15 cellular contexts compared by ENCODE assay signal in genomic region chr9:127162567-127163365, GRCh38. TPM values are rescaled to one million over a fixed set of nuclear protein-coding genes. Genes with fewer than 3 reads are reported as not detected.
A peak's percentile ranks its signal among the peaks of the same experiment; 100 is the strongest.
DNase-seq lines count a peak whose midpoint lies in the region; ATAC-seq, FAIRE-seq and TF ChIP-seq lines count a peak whose summit lies in the region.
"Had no signal": no experiment of that assay in that cellular context is flagged by ENCODE, and none has a peak within 500 bp of the region (broad histone marks: within the 10 kb centered on the region; RNA-seq: fewer than 3 reads in every experiment).

No MANE protein-coding gene starts in this region.

- WGBS in prostate gland: 92% methylated on average over 7 of the region's 7 CpGs

- no peak overlapping the region for H3K4me3 Mint-ChIP-seq in activated T-cell treated with anti-CD3 and anti-CD28 coated beads, Interleukin-2, amount 50 U/mL, for 24 hours
- H3K4me3 Mint-ChIP-seq in T-helper 17 cell: no peak overlapping the region
- H3K4me3 Mint-ChIP-seq: activated CD4-positive, alpha-beta T cell treated with anti-CD3 and anti-CD28 coated beads for 36 hours had no signal

- H3K4me3 ChIP-seq in kidney (ENCODE audit: low read length in 2 of 2) (no peak overlapping the region), prostate gland (no peak overlapping the region)
- H3K4me3 ChIP-seq: esophagus squamous epithelium, tibial artery had no signal

- H3K27ac ChIP-seq in kidney (ENCODE audit: low read depth in 2 of 2, low read length in 2 of 2) (no peak overlapping the region), substantia nigra (ENCODE audit: low read depth, low read length, poor library complexity, severe bottlenecking) (peak overlapping the region; percentile 41), prostate gland (no peak overlapping the region)
- H3K27ac ChIP-seq: tibial artery had no signal

- H3K27ac Mint-ChIP-seq in activated T-cell treated with anti-CD3 and anti-CD28 coated beads, Interleukin-2, amount 50 U/mL, for 24 hours: no peak overlapping the region
- peak overlapping the region; percentile 62 for H3K27ac Mint-ChIP-seq in T-helper 17 cell
- H3K27ac Mint-ChIP-seq: activated CD4-positive, alpha-beta T cell treated with anti-CD3 and anti-CD28 coated beads for 36 hours had no signal

- FAIRE-seq in kidney (lab: Jason Lieb, UNC): no peak

- DNase-seq in activated T-cell treated with anti-CD3 and anti-CD28 coated beads, Interleukin-2, amount 50 U/mL, for 48 hours: peak; percentile 7 to 13
- DNase-seq in activated T-cell treated with anti-CD3 and anti-CD28 coated beads, Interleukin-2, amount 50 U/mL, for 24 hours: no peak
- no peak for DNase-seq in T-helper 17 cell
- DNase-seq in kidney: peak; percentile 29
- DNase-seq in substantia nigra (lab: John Stamatoyannopoulos, UW): peak in 11 of 49 donors; percentile 26 to 51 (median 34)
- DNase-seq in erythroblast (lab: John Stamatoyannopoulos, UW): no peak
- no peak for DNase-seq in prostate gland (ENCODE audit: low spot score)
- DNase-seq: activated naive CD4-positive, alpha-beta T cell; central memory CD4-positive, alpha-beta T cell; esophagus squamous epithelium; H7; NCI-H146 had no signal

- H3K4me1 Mint-ChIP-seq in activated T-cell treated with anti-CD3 and anti-CD28 coated beads, Interleukin-2, amount 50 U/mL, for 24 hours (ENCODE audit: low read depth): peaks cover 27% of the 10 kb centered on the region
- H3K4me1 Mint-ChIP-seq in T-helper 17 cell: peaks cover 16% of the 10 kb centered on the region

- no peaks in the 10 kb centered on the region for H3K27me3 Mint-ChIP-seq in activated T-cell treated with anti-CD3 and anti-CD28 coated beads, Interleukin-2, amount 50 U/mL, for 24 hours
- H3K27me3 Mint-ChIP-seq in T-helper 17 cell: no peaks in the 10 kb centered on the region

- H3K36me3 Mint-ChIP-seq in activated T-cell treated with anti-CD3 and anti-CD28 coated beads, Interleukin-2, amount 50 U/mL, for 24 hours (ENCODE audit: low read depth): no peaks in the 10 kb centered on the region
- H3K36me3 Mint-ChIP-seq in T-helper 17 cell (ENCODE audit: low read depth): no peaks in the 10 kb centered on the region

- H3K27me3 ChIP-seq in prostate gland (replicated peaks; ENCODE audit: insufficient read depth): no peaks in the 10 kb centered on the region
- H3K27me3 ChIP-seq: esophagus squamous epithelium, tibial artery had no signal

- intact Hi-C loops in kidney (cut with DNase I) (no loop called here), prostate gland (cut with DNase I) (no loop called here)

- H3K4me1 ChIP-seq in kidney (ENCODE audit: control insufficient read depth in 1 of 2, insufficient read depth in 1 of 2, low read depth in 1 of 2, low read length in 2 of 2) (peaks cover 6 to 13% of the 10 kb centered on the region in 2 donors), prostate gland (replicated peaks) (no peaks in the 10 kb centered on the region)

- TF ChIP-seq CTCF in kidney (IDR thresholded peaks at IDR 0.05; ENCODE audit: borderline replicate concordance, extremely low read depth, insufficient read depth): no peak
- TF ChIP-seq CTCF in prostate gland (IDR thresholded peaks at IDR 0.05): no peak

- H3K9me3 ChIP-seq in T-helper 17 cell (ENCODE audit: control insufficient read depth, low read length, poor library complexity, severe bottlenecking) (no peaks in the 10 kb centered on the region), kidney (ENCODE audit: control insufficient read depth in 1 of 2, low read length in 2 of 2) (no peaks in the 10 kb centered on the region), prostate gland (no peaks in the 10 kb centered on the region)
- H3K9me3 ChIP-seq: esophagus squamous epithelium, tibial artery had no signal

- no peaks in the 10 kb centered on the region for H3K9me3 Mint-ChIP-seq in activated T-cell treated with anti-CD3 and anti-CD28 coated beads, Interleukin-2, amount 50 U/mL, for 24 hours

- no peak overlapping the region for H3K9ac ChIP-seq in kidney (ENCODE audit: low read length in 2 of 2)

- no peak for ATAC-seq in T-helper 17 cell
- no peak for ATAC-seq in HG03280 (IDR thresholded peaks at IDR 0.05; ENCODE audit: unreplicated experiment)

- H3K36me3 ChIP-seq in kidney (ENCODE audit: control insufficient read depth in 1 of 2, insufficient read depth in 2 of 2, low read length in 2 of 2): no peaks in the 10 kb centered on the region
- no peaks in the 10 kb centered on the region for H3K36me3 ChIP-seq in prostate gland
- H3K36me3 ChIP-seq: esophagus squamous epithelium, tibial artery had no signal

- TF ChIP-seq POLR2A in erythroblast (IDR thresholded peaks at IDR 0.05; ENCODE audit: low read length) (no peak), prostate gland (IDR thresholded peaks at IDR 0.05) (no peak)

RNA-seq across cellular contexts. Expression of gene ANGPTL2, which starts 40.3 kb away (rescaled TPM):
- total RNA-seq in T-helper 17 cell (under 1 TPM in 1 of 2 donors, not detected in 1; 0.10 TPM), kidney (12.4 TPM), prostate gland (10 to 100 TPM; 17.3 to 43.2 TPM)
- polyA plus RNA-seq in kidney (ENCODE audit: insufficient read depth, low read depth, low replicate concordance): 4.3 TPM
- total RNA-seq: activated CD4-positive, alpha-beta T cell treated with anti-CD3 and anti-CD28 coated beads for 36 hours had no signal

Comparison
In these comparisons a context has a peak if more than half of its experiments do, and no peak if none do; other contexts are left out.
1. DNase-seq: peak in activated T-cell treated with anti-CD3 and anti-CD28 coated beads, Interleukin-2, amount 50 U/mL, for 48 hours (2 of 2) and kidney (single experiment); none in activated T-cell treated with anti-CD3 and anti-CD28 coated beads, Interleukin-2, amount 50 U/mL, for 24 hours (single experiment), T-helper 17 cell (0 of 3), erythroblast (0 of 2) and prostate gland (single experiment).
2. RNA of gene ANGPTL2, which starts 40.3 kb away (total RNA-seq): 17.3 to 43.2 TPM in prostate gland and 12.4 TPM in kidney (single experiment); 0.10 TPM in T-helper 17 cell; every median in the first group is over 10 times any median in the second.